In genomic region chr18:56407631-56408030, GRCh38 we compare ENCODE assay signal across 19 cellular contexts.
DNase-seq lines count a peak whose midpoint lies in the region; ATAC-seq and TF ChIP-seq lines count a peak whose summit lies in the region.
"Had no signal": no experiment of that assay in that cellular context is flagged by ENCODE, and none has a peak within 500 bp of the region (broad histone marks: within the 10 kb centered on the region; RNA-seq: fewer than 3 reads in every experiment).

No MANE protein-coding gene starts in this region.

- H3K4me3 ChIP-seq in HUES48 (ENCODE audit: low read depth, low read length) (no peak overlapping the region), choroid plexus epithelial cell (ENCODE audit: low read depth, low read length) (no peak overlapping the region), retinal pigment epithelial cell (ENCODE audit: low read length) (no peak overlapping the region)
- H3K4me3 ChIP-seq: PC-9 had no signal

- no peak overlapping the region for H3K9ac ChIP-seq in HUES48 (ENCODE audit: low read depth, low read length)

- H3K27me3 ChIP-seq in HUES48 (ENCODE audit: control insufficient read depth, insufficient read depth, low read length): no peaks in the 10 kb centered on the region

- no peaks in the 10 kb centered on the region for H3K36me3 ChIP-seq in HUES48 (ENCODE audit: control insufficient read depth, insufficient read depth, low read length)

- DNase-seq in NCI-H524 treated with DMSO at 0.1 percent for 48 hours (lab: John Stamatoyannopoulos, UW) (peak; percentile 10), choroid plexus epithelial cell (ENCODE audit: low read depth) (peak; percentile 7), retinal pigment epithelial cell (ENCODE audit: low read depth) (peak; percentile 8), mucosa of gallbladder (ENCODE audit: low spot score) (no peak)
- DNase-seq: CD4-positive, CD25-positive, alpha-beta regulatory T cell; DMS 273 treated with DMSO at 0.1 percent for 48 hours; DND-41; KBM-7; NCI-H1092 treated with DMSO at 0.1 percent for 48 hours; NCI-H1436 treated with DMSO at 0.1 percent for 48 hours; NCI-H1930; NCI-H226; NCI-H510A treated with DMSO at 0.1 percent for 48 hours; PC-9; RPMI8226; SHP77 had no signal

- H3K4me1 ChIP-seq in HUES48 (ENCODE audit: control insufficient read depth, insufficient read depth, low read length): peaks cover 21% of the 10 kb centered on the region; the same call in 1 of the 2 replicates

- H3K9me3 ChIP-seq in HUES48 (ENCODE audit: control insufficient read depth, insufficient read depth, low read length): peaks cover 16% of the 10 kb centered on the region

- ATAC-seq in HG02610 (IDR thresholded peaks at IDR 0.05; ENCODE audit: unreplicated experiment) (no peak), GM21390 (IDR thresholded peaks at IDR 0.05; ENCODE audit: unreplicated experiment) (no peak)

- TF ChIP-seq CTCF in choroid plexus epithelial cell (conservative IDR thresholded peaks at IDR 0.05; ENCODE audit: low read depth, low read length) (no peak), retinal pigment epithelial cell (conservative IDR thresholded peaks at IDR 0.05; ENCODE audit: low read depth, low read length) (no peak)

- peak overlapping the region; percentile 57 for H3K27ac ChIP-seq in HUES48 (ENCODE audit: low read depth, low read length)
- H3K27ac ChIP-seq: PC-9 had no signal
